8 cellular contexts compared by ENCODE assay signal in genomic region chr14:93984987-93985410, GRCh38. TPM values are rescaled to one million over a fixed set of nuclear protein-coding genes. Genes with fewer than 3 reads are reported as not detected.
DNase-seq lines count a peak whose midpoint lies in the region; ATAC-seq and TF ChIP-seq lines count a peak whose summit lies in the region.

No MANE protein-coding gene starts in this region.

- no peaks in the 10 kb centered on the region for H3K36me3 Mint-ChIP-seq in HFFc6 (ENCODE audit: low read depth)

- DNase-seq in AG08395 (ENCODE audit: low spot score), result peak; percentile 78
- peak; percentile 80 for DNase-seq in HFFc6
- peak; percentile 88 for DNase-seq in astrocyte of the hippocampus (ENCODE audit: low read depth, low spot score)
- no peak for DNase-seq in left lung
- DNase-seq in NCI-H2107 (lab: John Stamatoyannopoulos, UW), result no peak

- peaks cover 0 to 9% of the 10 kb centered on the region in 2 donors for H3K27me3 ChIP-seq in left lung

- no peaks in the 10 kb centered on the region; the same call in 1 of the 2 replicates for H3K27me3 Mint-ChIP-seq in HFFc6 (ENCODE audit: insufficient read depth)

- no peak overlapping the region for H3K4me3 ChIP-seq in left lung

- H3K4me1 ChIP-seq in left lung, result no peaks in the 10 kb centered on the region

- H3K9me3 Mint-ChIP-seq in HFFc6, result no peaks in the 10 kb centered on the region

- intact Hi-C loops in left lung (cut with DNase I), result no loop called here

- H3K27ac Mint-ChIP-seq in HFFc6, result peak overlapping the region; percentile 83

- H3K9me3 ChIP-seq in left lung, result no peaks in the 10 kb centered on the region

- peaks cover 45% of the 10 kb centered on the region for H3K4me1 Mint-ChIP-seq in HFFc6 (ENCODE audit: low read depth)

- no peaks in the 10 kb centered on the region for H3K36me3 ChIP-seq in left lung

- no peak overlapping the region for H3K27ac ChIP-seq in left lung

- H3K4me3 Mint-ChIP-seq in HFFc6, result no peak overlapping the region

- TF ChIP-seq CTCF in HFFc6 (IDR thresholded peaks at IDR 0.05) (peak; percentile 74), left lung (IDR thresholded peaks at IDR 0.05) (peak in 1 of 2 donors; percentile 12)

- ATAC-seq in left lung (peak; percentile 32), GM21390 (IDR thresholded peaks at IDR 0.05; ENCODE audit: unreplicated experiment) (no peak), HG03521 (IDR thresholded peaks at IDR 0.05; ENCODE audit: unreplicated experiment) (no peak), GM21723 (IDR thresholded peaks at IDR 0.05; ENCODE audit: unreplicated experiment) (no peak)

RNA-seq across cellular contexts. Expression of gene ASB2, which starts 8.6 kb away (rescaled TPM):
- not detected for total RNA-seq in HFFc6 (2021; fragmentation: NEBNext Ultra II Directional; extraction: Animal tissue kit (Norgen Biotek cat#: 25700))
- 1 to 10 TPM; 1.4 to 3.2 TPM for total RNA-seq in left lung

RNA-seq across cellular contexts. Expression of gene CCDC197, which starts 12.1 kb away (rescaled TPM):
- total RNA-seq in HFFc6 (2021; fragmentation: NEBNext Ultra II Directional; extraction: Animal tissue kit (Norgen Biotek cat#: 25700)), result not detected
- total RNA-seq in left lung, result not detected

RNA-seq across cellular contexts. Expression of gene OTUB2, which starts 41.1 kb away (rescaled TPM):
- total RNA-seq in HFFc6 (2021; fragmentation: NEBNext Ultra II Directional; extraction: Animal tissue kit (Norgen Biotek cat#: 25700)), result 1 to 10 TPM in 4 of 6 experiments, under 1 TPM in 2; 0.77 to 1.8 (median 1.2) TPM
- total RNA-seq in left lung, result 1 to 10 TPM; 1.2 to 1.5 TPM

RNA-seq across cellular contexts. Expression of gene FAM181A, which starts 57.9 kb away (rescaled TPM):
- not detected for total RNA-seq in HFFc6 (2021; fragmentation: NEBNext Ultra II Directional; extraction: Animal tissue kit (Norgen Biotek cat#: 25700))
- total RNA-seq in left lung, result 1 to 10 TPM in 1 of 2 donors, not detected in 1; 1.1 TPM

Comparison
In these comparisons a context has a peak if more than half of its experiments do, and no peak if none do; other contexts are left out.
1. DNase-seq: peak in AG08395 (single experiment), HFFc6 (single experiment) and astrocyte of the hippocampus (single experiment); none in left lung (0 of 2) and NCI-H2107 (single experiment).